ENCODE assay signal across 8 cellular contexts in the genomic region with DNA sequence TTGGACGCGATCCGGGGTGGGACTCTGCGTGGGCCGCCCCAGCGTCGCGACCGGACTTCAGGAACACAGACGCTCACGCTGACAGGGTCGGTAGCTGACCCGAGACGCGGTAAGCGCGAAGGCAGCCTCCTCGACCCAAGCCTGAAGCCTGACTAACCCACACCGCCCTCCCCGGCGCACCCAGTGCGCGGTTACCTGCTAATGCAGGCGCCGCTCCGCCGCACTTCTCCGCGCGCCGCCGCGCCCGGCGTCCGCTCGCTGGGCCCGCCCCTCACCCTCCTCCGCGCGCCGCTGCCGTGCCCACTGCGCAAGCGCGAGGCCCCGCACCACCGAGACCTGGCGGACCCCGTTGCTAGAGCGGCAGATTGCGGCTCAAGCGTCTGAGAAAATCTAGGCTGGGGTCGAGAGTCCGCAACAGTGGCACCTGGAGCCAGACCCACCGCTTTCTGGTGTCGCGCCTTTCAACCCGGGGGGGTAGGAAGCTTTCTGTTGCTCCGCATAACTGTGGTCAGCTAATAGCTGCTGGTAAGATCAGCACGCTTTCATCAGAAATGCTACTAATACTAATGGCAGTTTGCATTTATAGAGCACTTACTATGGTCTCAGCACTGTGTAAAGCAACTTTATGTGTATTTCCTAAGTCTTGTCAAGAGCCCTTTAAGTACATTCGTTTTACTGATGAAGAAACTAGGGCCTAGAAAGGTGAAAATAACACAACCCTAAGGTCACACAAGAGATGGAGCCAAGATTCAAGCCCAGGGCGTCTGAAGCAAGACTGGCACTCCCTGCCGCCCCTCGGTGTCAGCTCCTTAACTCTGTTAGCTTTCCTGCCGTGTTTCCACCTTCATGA. TPM values are rescaled to one million over a fixed set of nuclear protein-coding genes. Genes with fewer than 3 reads are reported as not detected.
DNase-seq lines count a peak whose midpoint lies in the region; ATAC-seq and TF ChIP-seq lines count a peak whose summit lies in the region.

A gene with protein sequence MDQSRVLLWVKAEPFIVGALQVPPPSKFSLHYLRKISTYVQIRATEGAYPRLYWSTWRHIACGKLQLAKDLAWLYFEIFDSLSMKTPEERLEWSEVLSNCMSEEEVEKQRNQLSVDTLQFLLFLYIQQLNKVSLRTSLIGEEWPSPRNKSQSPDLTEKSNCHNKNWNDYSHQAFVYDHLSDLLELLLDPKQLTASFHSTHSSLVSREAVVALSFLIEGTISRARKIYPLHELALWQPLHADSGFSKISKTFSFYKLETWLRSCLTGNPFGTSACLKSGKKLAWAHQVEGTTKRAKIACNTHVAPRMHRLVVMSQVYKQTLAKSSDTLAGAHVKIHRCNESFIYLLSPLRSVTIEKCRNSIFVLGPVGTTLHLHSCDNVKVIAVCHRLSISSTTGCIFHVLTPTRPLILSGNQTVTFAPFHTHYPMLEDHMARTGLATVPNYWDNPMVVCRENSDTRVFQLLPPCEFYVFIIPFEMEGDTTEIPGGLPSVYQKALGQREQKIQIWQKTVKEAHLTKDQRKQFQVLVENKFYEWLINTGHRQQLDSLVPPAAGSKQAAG (minus strand): TSS at position 268 of the 850 bp plus-strand sequence. CDS start 3,010 bp downstream, outside the sequence.

- TF ChIP-seq CTCF in spleen (IDR thresholded peaks at IDR 0.05 in 8 of 11, conservative IDR thresholded peaks at IDR 0.05 in 3 of 11) = peak in 1 of 11 experiments; percentile 17

- intact Hi-C loops in spleen (cut with DNase I; ENCODE audit: low total_unique reads) = no loop called here

- H3K27ac ChIP-seq in spleen = peak within 1 kb of the TSS; percentile 57 to 94 (median 91)

- H3K36me3 ChIP-seq in spleen = peaks cover 0 to 22% (median under 1%) of the 10 kb centered on the region in 6 donors

- H3K9me3 ChIP-seq in spleen = no peaks in the 10 kb centered on the region

- in situ Hi-C loops in GM18951 (cut with MboI; ENCODE audit: low sequenced_read_pairs, unreplicated experiment) = no loop called here

- ATAC-seq in HG03175 (IDR thresholded peaks at IDR 0.05; ENCODE audit: unreplicated experiment) = peak; percentile 50

- peaks cover 29 to 88% (median 64%) of the 10 kb centered on the region in 6 donors for H3K4me1 ChIP-seq in spleen

- DNase-seq in AG08396 (ENCODE audit: low spot score) = peak; percentile 95
- DNase-seq in NCI-H226 = peak; percentile 75
- peak; percentile 92 for DNase-seq in activated CD4-positive, CD25-positive, alpha-beta regulatory T cell treated with anti-CD3 and anti-CD28 coated beads, Interleukin-2, amount 50 U/mL, for 16 hours (ENCODE audit: low read depth, low spot score)
- peak; percentile 95 for DNase-seq in central memory CD4-positive, alpha-beta T cell
- peak; percentile 90 for DNase-seq in inferior parietal cortex (ENCODE audit: extremely low spot score)
- peak; percentile 99 for DNase-seq in spleen

- H3K4me3 ChIP-seq in spleen = peak within 1 kb of the TSS; percentile 58 to 92 (median 72)

- WGBS in spleen, 5 donors = 0 to 1% (median 0%) methylated on average over 16 to 66 of the region's 66 CpGs

- H3K27me3 ChIP-seq in spleen (replicated peaks in 1 of 7) = no peaks in the 10 kb centered on the region

- TF ChIP-seq POLR2A in GM18951 (IDR thresholded peaks at IDR 0.05; ENCODE audit: extremely low read depth, insufficient read depth, insufficient read length) (peak; percentile 98), spleen (IDR thresholded peaks at IDR 0.05) (peak; percentile 16 to 94 (median 36))

RNA-seq across cellular contexts. Expression of the gene that starts here (rescaled TPM):
- total RNA-seq in spleen = 10 to 100 TPM in 6 of 7 donors, 1 to 10 TPM in 1; 9.8 to 22.1 (median 14.4) TPM
- 1 to 10 TPM; 3.7 to 5.1 (median 3.9) TPM for polyA plus RNA-seq in spleen

Comparison
In these comparisons a context has a peak if more than half of its experiments do, and no peak if none do; other contexts are left out.
1. Peak in every context shown above with its lines: DNase-seq, ATAC-seq, H3K4me3 ChIP-seq and H3K27ac ChIP-seq.